In the genomic region with DNA sequence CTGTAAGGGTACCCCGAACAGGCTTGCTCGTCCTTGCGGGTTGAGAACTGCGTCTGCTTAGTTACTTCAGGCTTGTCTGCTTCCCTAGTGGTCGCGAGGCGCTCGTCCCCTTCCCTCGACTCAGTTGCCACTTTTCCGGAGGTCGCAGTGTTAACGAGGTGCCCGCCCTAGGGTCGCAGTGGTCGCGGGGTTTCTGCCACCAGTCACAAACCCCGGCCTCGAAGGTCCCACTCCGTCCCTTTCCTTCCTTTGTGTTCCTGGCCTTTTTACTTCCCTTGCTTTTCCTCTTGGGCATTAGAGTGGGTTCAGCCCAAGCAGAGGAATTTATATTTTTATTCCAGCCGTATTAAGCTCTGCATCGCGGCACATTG, we compare ENCODE assay signal across 1 cellular context.
A peak's percentile ranks its signal among the peaks of the same experiment; 100 is the strongest.
TF ChIP-seq lines count a peak whose summit lies in the region.

No MANE protein-coding gene starts in this region.

TF ChIP-seq in HepG2, 621 proteins besides CTCF, POLR2A, EP300 and RAD21 (continued from another document and continues in another):
- TF ChIP-seq, protein P1, sequence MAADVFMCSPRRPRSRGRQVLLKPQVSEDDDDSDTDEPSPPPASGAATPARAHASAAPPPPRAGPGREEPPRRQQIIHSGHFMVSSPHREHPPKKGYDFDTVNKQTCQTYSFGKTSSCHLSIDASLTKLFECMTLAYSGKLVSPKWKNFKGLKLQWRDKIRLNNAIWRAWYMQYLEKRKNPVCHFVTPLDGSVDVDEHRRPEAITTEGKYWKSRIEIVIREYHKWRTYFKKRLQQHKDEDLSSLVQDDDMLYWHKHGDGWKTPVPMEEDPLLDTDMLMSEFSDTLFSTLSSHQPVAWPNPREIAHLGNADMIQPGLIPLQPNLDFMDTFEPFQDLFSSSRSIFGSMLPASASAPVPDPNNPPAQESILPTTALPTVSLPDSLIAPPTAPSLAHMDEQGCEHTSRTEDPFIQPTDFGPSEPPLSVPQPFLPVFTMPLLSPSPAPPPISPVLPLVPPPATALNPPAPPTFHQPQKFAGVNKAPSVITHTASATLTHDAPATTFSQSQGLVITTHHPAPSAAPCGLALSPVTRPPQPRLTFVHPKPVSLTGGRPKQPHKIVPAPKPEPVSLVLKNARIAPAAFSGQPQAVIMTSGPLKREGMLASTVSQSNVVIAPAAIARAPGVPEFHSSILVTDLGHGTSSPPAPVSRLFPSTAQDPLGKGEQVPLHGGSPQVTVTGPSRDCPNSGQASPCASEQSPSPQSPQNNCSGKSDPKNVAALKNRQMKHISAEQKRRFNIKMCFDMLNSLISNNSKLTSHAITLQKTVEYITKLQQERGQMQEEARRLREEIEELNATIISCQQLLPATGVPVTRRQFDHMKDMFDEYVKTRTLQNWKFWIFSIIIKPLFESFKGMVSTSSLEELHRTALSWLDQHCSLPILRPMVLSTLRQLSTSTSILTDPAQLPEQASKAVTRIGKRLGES (CRISPR knock-in tag; IDR thresholded peaks at IDR 0.05; ENCODE audit: borderline replicate concordance) = no peak
- TF ChIP-seq ZNF3 (CRISPR knock-in tag; IDR thresholded peaks at IDR 0.05) = no peak
- no peak; the same call in 1 of the 2 replicates for TF ChIP-seq ZNF552 (CRISPR knock-in tag; IDR thresholded peaks at IDR 0.05; ENCODE audit: borderline replicate concordance)
- no peak for TF ChIP-seq HOXA9 (CRISPR knock-in tag; IDR thresholded peaks at IDR 0.05; ENCODE audit: borderline replicate concordance)
- no peak for TF ChIP-seq ZNF317 (CRISPR knock-in tag; IDR thresholded peaks at IDR 0.05)
- no peak for TF ChIP-seq ZNF883 (CRISPR knock-in tag; IDR thresholded peaks at IDR 0.05; ENCODE audit: not compliant biosample characterization)
- TF ChIP-seq ZNF614 (CRISPR knock-in tag; IDR thresholded peaks at IDR 0.05; ENCODE audit: borderline replicate concordance) = no peak
- no peak for TF ChIP-seq NR2F6 (IDR thresholded peaks at IDR 0.05)
- TF ChIP-seq NR2F6 (CRISPR knock-in tag; IDR thresholded peaks at IDR 0.05) = no peak
- no peak for TF ChIP-seq ZNF780A (CRISPR knock-in tag; IDR thresholded peaks at IDR 0.05)
- no peak for TF ChIP-seq IKZF4 (CRISPR knock-in tag; IDR thresholded peaks at IDR 0.05; ENCODE audit: borderline replicate concordance, low read depth, not compliant biosample characterization)
- TF ChIP-seq ZNF777 (CRISPR knock-in tag; IDR thresholded peaks at IDR 0.05) = no peak
- TF ChIP-seq ZNF101 (CRISPR knock-in tag; IDR thresholded peaks at IDR 0.05; ENCODE audit: borderline replicate concordance, low read depth) = no peak
- TF ChIP-seq ZNF251 (CRISPR knock-in tag; IDR thresholded peaks at IDR 0.05) = no peak
- TF ChIP-seq, protein P2, sequence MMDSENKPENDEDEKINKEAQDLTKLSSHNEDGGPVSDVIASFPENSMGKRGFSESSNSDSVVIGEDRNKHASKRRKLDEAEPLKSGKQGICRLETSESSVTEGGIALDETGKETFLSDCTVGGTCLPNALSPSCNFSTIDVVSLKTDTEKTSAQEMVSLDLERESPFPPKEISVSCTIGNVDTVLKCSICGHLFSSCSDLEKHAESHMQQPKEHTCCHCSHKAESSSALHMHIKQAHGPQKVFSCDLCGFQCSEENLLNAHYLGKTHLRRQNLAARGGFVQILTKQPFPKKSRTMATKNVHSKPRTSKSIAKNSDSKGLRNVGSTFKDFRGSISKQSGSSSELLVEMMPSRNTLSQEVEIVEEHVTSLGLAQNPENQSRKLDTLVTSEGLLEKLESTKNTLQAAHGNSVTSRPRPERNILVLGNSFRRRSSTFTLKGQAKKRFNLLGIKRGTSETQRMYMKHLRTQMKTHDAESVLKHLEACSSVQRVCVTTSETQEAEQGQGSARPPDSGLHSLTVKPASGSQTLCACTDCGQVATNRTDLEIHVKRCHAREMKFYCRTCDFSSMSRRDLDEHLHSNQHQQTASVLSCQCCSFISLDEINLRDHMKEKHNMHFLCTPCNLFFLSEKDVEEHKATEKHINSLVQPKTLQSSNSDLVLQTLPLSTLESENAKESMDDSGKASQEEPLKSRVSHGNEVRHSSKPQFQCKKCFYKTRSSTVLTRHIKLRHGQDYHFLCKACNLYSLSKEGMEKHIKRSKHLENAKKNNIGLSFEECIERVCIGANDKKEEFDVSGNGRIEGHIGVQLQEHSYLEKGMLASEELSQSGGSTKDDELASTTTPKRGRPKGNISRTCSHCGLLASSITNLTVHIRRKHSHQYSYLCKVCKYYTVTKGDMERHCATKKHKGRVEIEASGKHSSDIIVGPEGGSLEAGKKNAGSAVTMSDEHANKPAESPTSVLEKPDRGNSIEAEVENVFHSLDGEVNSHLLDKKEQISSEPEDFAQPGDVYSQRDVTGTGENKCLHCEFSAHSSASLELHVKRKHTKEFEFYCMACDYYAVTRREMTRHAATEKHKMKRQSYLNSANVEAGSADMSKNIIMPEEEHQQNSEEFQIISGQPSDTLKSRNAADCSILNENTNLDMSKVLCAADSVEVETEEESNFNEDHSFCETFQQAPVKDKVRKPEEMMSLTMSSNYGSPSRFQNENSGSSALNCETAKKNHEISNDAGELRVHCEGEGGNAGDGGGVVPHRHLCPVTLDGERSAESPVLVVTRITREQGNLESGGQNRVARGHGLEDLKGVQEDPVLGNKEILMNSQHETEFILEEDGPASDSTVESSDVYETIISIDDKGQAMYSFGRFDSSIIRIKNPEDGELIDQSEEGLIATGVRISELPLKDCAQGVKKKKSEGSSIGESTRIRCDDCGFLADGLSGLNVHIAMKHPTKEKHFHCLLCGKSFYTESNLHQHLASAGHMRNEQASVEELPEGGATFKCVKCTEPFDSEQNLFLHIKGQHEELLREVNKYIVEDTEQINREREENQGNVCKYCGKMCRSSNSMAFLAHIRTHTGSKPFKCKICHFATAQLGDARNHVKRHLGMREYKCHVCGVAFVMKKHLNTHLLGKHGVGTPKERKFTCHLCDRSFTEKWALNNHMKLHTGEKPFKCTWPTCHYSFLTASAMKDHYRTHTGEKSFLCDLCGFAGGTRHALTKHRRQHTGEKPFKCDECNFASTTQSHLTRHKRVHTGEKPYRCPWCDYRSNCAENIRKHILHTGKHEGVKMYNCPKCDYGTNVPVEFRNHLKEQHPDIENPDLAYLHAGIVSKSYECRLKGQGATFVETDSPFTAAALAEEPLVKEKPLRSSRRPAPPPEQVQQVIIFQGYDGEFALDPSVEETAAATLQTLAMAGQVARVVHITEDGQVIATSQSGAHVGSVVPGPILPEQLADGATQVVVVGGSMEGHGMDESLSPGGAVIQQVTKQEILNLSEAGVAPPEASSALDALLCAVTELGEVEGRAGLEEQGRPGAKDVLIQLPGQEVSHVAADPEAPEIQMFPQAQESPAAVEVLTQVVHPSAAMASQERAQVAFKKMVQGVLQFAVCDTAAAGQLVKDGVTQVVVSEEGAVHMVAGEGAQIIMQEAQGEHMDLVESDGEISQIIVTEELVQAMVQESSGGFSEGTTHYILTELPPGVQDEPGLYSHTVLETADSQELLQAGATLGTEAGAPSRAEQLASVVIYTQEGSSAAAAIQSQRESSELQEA (CRISPR knock-in tag; IDR thresholded peaks at IDR 0.05; ENCODE audit: not compliant biosample characterization) = peak; percentile 60
- no peak for TF ChIP-seq HNF4A (CRISPR knock-in tag; IDR thresholded peaks at IDR 0.05)
- TF ChIP-seq NFE2L2 (IDR thresholded peaks at IDR 0.05; ENCODE audit: low read length) = no peak
- TF ChIP-seq CBX1 (IDR thresholded peaks at IDR 0.05; ENCODE audit: low read depth) = no peak
- TF ChIP-seq, protein P3, sequence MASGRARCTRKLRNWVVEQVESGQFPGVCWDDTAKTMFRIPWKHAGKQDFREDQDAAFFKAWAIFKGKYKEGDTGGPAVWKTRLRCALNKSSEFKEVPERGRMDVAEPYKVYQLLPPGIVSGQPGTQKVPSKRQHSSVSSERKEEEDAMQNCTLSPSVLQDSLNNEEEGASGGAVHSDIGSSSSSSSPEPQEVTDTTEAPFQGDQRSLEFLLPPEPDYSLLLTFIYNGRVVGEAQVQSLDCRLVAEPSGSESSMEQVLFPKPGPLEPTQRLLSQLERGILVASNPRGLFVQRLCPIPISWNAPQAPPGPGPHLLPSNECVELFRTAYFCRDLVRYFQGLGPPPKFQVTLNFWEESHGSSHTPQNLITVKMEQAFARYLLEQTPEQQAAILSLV (CRISPR knock-in tag; IDR thresholded peaks at IDR 0.05; ENCODE audit: borderline replicate concordance) = no peak; the same call in 1 of the 2 replicates
- no peak for TF ChIP-seq RBFOX2 (IDR thresholded peaks at IDR 0.05; ENCODE audit: low read depth, low read length)
- no peak for TF ChIP-seq SNAI1 (CRISPR knock-in tag; IDR thresholded peaks at IDR 0.05; ENCODE audit: borderline replicate concordance)
- no peak for TF ChIP-seq NBN (conservative IDR thresholded peaks at IDR 0.05)
- TF ChIP-seq MEF2D (CRISPR knock-in tag; IDR thresholded peaks at IDR 0.05) = no peak
- no peak for TF ChIP-seq TOPORS (CRISPR knock-in tag; IDR thresholded peaks at IDR 0.05)
- no peak for TF ChIP-seq ZNF17 (CRISPR knock-in tag; IDR thresholded peaks at IDR 0.05)
- TF ChIP-seq CHD4 (IDR thresholded peaks at IDR 0.05; ENCODE audit: borderline replicate concordance, low read length) = no peak
- no peak for TF ChIP-seq ESRRA (CRISPR knock-in tag; IDR thresholded peaks at IDR 0.05; ENCODE audit: low read depth)
- no peak for TF ChIP-seq PCBP1 (IDR thresholded peaks at IDR 0.05; ENCODE audit: borderline replicate concordance, low read depth, low read length)
- no peak for TF ChIP-seq FOSL1 (CRISPR knock-in tag; IDR thresholded peaks at IDR 0.05; ENCODE audit: borderline replicate concordance)
- no peak for TF ChIP-seq RXRA (CRISPR knock-in tag; IDR thresholded peaks at IDR 0.05)
- TF ChIP-seq ZNF782 (CRISPR knock-in tag; IDR thresholded peaks at IDR 0.05; ENCODE audit: borderline replicate concordance) = 0 out of 2 replicates have a peak, but pooled peaks have one; percentile 6
- TF ChIP-seq ZNF33B (CRISPR knock-in tag; IDR thresholded peaks at IDR 0.05) = no peak
- TF ChIP-seq SCMH1 (CRISPR knock-in tag; IDR thresholded peaks at IDR 0.05; ENCODE audit: borderline replicate concordance) = no peak
- no peak for TF ChIP-seq PRPF4 (IDR thresholded peaks at IDR 0.05; ENCODE audit: low read depth, low read length, poor library complexity, severe bottlenecking)
- no peak for TF ChIP-seq RARG (CRISPR knock-in tag; IDR thresholded peaks at IDR 0.05; ENCODE audit: low read depth)
- no peak for TF ChIP-seq FOXP1 (IDR thresholded peaks at IDR 0.05)
- no peak for TF ChIP-seq FOXP1 (CRISPR knock-in tag; IDR thresholded peaks at IDR 0.05)
- TF ChIP-seq TRIM24 (CRISPR knock-in tag; IDR thresholded peaks at IDR 0.05) = no peak
- no peak for TF ChIP-seq FOXM1 (CRISPR knock-in tag; IDR thresholded peaks at IDR 0.05)
- TF ChIP-seq AGO2 (optimal IDR thresholded peaks at IDR 0.05; ENCODE audit: low read depth, low read length) = no peak
- no peak for TF ChIP-seq ZNF792 (CRISPR knock-in tag; IDR thresholded peaks at IDR 0.05)
- 0 out of 2 replicates have a peak, but pooled peaks have one; percentile 40 for TF ChIP-seq ZNF772 (CRISPR knock-in tag; IDR thresholded peaks at IDR 0.05)
- TF ChIP-seq ZNF207 (IDR thresholded peaks at IDR 0.05; ENCODE audit: borderline replicate concordance) = no peak
- TF ChIP-seq HNRNPK (IDR thresholded peaks at IDR 0.05; ENCODE audit: low read depth, low read length, poor library complexity, severe bottlenecking) = no peak
- TF ChIP-seq, protein P4, sequence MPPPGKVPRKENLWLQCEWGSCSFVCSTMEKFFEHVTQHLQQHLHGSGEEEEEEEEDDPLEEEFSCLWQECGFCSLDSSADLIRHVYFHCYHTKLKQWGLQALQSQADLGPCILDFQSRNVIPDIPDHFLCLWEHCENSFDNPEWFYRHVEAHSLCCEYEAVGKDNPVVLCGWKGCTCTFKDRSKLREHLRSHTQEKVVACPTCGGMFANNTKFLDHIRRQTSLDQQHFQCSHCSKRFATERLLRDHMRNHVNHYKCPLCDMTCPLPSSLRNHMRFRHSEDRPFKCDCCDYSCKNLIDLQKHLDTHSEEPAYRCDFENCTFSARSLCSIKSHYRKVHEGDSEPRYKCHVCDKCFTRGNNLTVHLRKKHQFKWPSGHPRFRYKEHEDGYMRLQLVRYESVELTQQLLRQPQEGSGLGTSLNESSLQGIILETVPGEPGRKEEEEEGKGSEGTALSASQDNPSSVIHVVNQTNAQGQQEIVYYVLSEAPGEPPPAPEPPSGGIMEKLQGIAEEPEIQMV (CRISPR knock-in tag; IDR thresholded peaks at IDR 0.05; ENCODE audit: low read depth) = no peak
- TF ChIP-seq, protein P5, sequence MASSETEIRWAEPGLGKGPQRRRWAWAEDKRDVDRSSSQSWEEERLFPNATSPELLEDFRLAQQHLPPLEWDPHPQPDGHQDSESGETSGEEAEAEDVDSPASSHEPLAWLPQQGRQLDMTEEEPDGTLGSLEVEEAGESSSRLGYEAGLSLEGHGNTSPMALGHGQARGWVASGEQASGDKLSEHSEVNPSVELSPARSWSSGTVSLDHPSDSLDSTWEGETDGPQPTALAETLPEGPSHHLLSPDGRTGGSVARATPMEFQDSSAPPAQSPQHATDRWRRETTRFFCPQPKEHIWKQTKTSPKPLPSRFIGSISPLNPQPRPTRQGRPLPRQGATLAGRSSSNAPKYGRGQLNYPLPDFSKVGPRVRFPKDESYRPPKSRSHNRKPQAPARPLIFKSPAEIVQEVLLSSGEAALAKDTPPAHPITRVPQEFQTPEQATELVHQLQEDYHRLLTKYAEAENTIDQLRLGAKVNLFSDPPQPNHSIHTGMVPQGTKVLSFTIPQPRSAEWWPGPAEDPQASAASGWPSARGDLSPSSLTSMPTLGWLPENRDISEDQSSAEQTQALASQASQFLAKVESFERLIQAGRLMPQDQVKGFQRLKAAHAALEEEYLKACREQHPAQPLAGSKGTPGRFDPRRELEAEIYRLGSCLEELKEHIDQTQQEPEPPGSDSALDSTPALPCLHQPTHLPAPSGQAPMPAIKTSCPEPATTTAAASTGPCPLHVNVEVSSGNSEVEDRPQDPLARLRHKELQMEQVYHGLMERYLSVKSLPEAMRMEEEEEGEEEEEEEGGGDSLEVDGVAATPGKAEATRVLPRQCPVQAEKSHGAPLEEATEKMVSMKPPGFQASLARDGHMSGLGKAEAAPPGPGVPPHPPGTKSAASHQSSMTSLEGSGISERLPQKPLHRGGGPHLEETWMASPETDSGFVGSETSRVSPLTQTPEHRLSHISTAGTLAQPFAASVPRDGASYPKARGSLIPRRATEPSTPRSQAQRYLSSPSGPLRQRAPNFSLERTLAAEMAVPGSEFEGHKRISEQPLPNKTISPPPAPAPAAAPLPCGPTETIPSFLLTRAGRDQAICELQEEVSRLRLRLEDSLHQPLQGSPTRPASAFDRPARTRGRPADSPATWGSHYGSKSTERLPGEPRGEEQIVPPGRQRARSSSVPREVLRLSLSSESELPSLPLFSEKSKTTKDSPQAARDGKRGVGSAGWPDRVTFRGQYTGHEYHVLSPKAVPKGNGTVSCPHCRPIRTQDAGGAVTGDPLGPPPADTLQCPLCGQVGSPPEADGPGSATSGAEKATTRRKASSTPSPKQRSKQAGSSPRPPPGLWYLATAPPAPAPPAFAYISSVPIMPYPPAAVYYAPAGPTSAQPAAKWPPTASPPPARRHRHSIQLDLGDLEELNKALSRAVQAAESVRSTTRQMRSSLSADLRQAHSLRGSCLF (CRISPR knock-in tag; IDR thresholded peaks at IDR 0.05; ENCODE audit: borderline replicate concordance) = no peak
- TF ChIP-seq ZBTB20 (CRISPR knock-in tag; IDR thresholded peaks at IDR 0.05; ENCODE audit: borderline replicate concordance, low read depth) = peak; percentile 6; the same call in 1 of the 2 replicates
- 0 out of 2 replicates have a peak, but pooled peaks have one; percentile 1 for TF ChIP-seq BRD4 (CRISPR knock-in tag; IDR thresholded peaks at IDR 0.05)
- TF ChIP-seq KLF9 (CRISPR knock-in tag; IDR thresholded peaks at IDR 0.05; ENCODE audit: low read depth) = 0 out of 2 replicates have a peak, but pooled peaks have one; percentile 4
- TF ChIP-seq KAT7 (CRISPR knock-in tag; IDR thresholded peaks at IDR 0.05; ENCODE audit: borderline replicate concordance) = no peak
